In genomic region chr1:32869844-32870614, GRCh38 we compare ENCODE assay signal across 6 cellular contexts.
A peak's percentile ranks its signal among the peaks of the same experiment; 100 is the strongest.
DNase-seq lines count a peak whose midpoint lies in the region; TF ChIP-seq lines count a peak whose summit lies in the region.

No MANE protein-coding gene starts in this region.

- H3K9me3 ChIP-seq in HUES6 (ENCODE audit: control insufficient read depth, insufficient read depth, low read depth, low read length) (no peaks in the 10 kb centered on the region), parathyroid adenoma (ENCODE audit: control insufficient read depth, low read length) (no peaks in the 10 kb centered on the region)

- H3K27me3 ChIP-seq in HUES6 (ENCODE audit: control insufficient read depth, insufficient read depth, low read length) (peaks cover 28% of the 10 kb centered on the region), parathyroid adenoma (ENCODE audit: control insufficient read depth, insufficient read depth, low read length) (no peaks in the 10 kb centered on the region)

- no peak overlapping the region for H3K27ac ChIP-seq in HUES6 (ENCODE audit: low read depth, low read length)
- no peak overlapping the region for H3K27ac ChIP-seq in coronary artery
- peak overlapping the region; percentile 11 for H3K27ac ChIP-seq in parathyroid adenoma

- H3K9ac ChIP-seq in HUES6 (ENCODE audit: low read length) (peak overlapping the region; percentile 61), parathyroid adenoma (no peak overlapping the region)

- peak overlapping the region; percentile 59 for H3K4me3 ChIP-seq in HUES6 (ENCODE audit: low read depth, low read length)
- peak overlapping the region; percentile 78 for H3K4me3 ChIP-seq in coronary artery
- peak overlapping the region; percentile 61 for H3K4me3 ChIP-seq in parathyroid adenoma (ENCODE audit: low read depth, low read length)

- H3K4me1 ChIP-seq in HUES6 (ENCODE audit: control insufficient read depth, insufficient read depth, low read length) (peaks cover 23% of the 10 kb centered on the region), parathyroid adenoma (no peaks in the 10 kb centered on the region)

- H3K36me3 ChIP-seq in HUES6 (ENCODE audit: control insufficient read depth, insufficient read depth, low read length), result no peaks in the 10 kb centered on the region
- H3K36me3 ChIP-seq in parathyroid adenoma (ENCODE audit: control insufficient read depth, insufficient read depth, low read length), result no peaks in the 10 kb centered on the region

- no peak for TF ChIP-seq CTCF in coronary artery (IDR thresholded peaks at IDR 0.05)
- no peak for TF ChIP-seq CTCF in parathyroid adenoma (IDR thresholded peaks at IDR 0.05)

- DNase-seq in coronary artery (ENCODE audit: low spot score) (no peak), T-helper 9 cell (no peak), foreskin melanocyte (no peak)
- no peak for DNase-seq in activated CD4-positive, alpha-beta T cell treated with anti-CD3 and anti-CD28 coated beads, Interleukin-2, amount 50 U/mL, for 48 hours

- no peaks in the 10 kb centered on the region for H3K79me2 ChIP-seq in parathyroid adenoma

- H3K4me2 ChIP-seq in parathyroid adenoma (ENCODE audit: low read length), result peak overlapping the region; percentile 81

- H2AFZ ChIP-seq in parathyroid adenoma, result peak overlapping the region; percentile 82
